Comparison of ENCODE assay signal across 24 cellular contexts in the genomic region with DNA sequence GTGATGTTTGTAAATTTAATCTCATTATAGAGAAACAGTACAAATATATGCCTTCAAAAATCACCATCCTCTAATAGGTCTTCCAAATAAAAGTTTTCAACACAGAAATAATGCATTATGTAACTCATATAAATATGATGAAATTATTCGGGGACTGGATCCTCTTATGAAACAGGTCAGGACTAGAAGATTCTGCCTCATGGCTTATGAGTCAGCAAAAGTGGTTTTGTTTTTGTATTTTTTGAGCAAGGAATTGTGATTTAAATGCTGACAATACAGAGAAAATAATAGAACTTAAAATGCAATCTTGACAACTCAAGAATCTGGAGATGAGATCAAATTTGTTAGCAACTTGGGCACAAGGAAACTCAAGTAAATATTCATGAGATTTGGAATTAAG.
A peak's percentile ranks its signal among the peaks of the same experiment; 100 is the strongest.
DNase-seq lines count a peak whose midpoint lies in the region; ATAC-seq and TF ChIP-seq lines count a peak whose summit lies in the region.
"Had no signal": no experiment of that assay in that cellular context is flagged by ENCODE, and none has a peak within 500 bp of the region (broad histone marks: within the 10 kb centered on the region; RNA-seq: fewer than 3 reads in every experiment).

No MANE protein-coding gene starts in this region.

- H3K27me3 Mint-ChIP-seq in natural killer cell (ENCODE audit: low read depth in 2 of 2) = peaks cover 0 to under 1% of the 10 kb centered on the region in 2 donors
- H3K27me3 Mint-ChIP-seq: activated naive CD8-positive, alpha-beta T cell treated with anti-CD3 and anti-CD28 coated beads, Interleukin-2, amount 10 ng/mL, durations not matched to agents 7 days and 5 days had no signal

- no peak overlapping the region for H3K4me3 ChIP-seq in AG10803 (ENCODE audit: low read length)
- no peak overlapping the region for H3K4me3 ChIP-seq in cardiac fibroblast (replicated peaks in 1 of 2; ENCODE audit: low read depth in 2 of 2, low read length in 2 of 2)
- H3K4me3 ChIP-seq: cardiac muscle cell, GM12878 had no signal

- intact Hi-C loops in natural killer cell (cut with micrococcal nuclease) = no loop called here

- no peaks in the 10 kb centered on the region for H3K9me3 Mint-ChIP-seq in natural killer cell
- H3K9me3 Mint-ChIP-seq: activated naive CD8-positive, alpha-beta T cell treated with anti-CD3 and anti-CD28 coated beads, Interleukin-2, amount 10 ng/mL, durations not matched to agents 7 days and 5 days; activated T-helper 2 cell treated with anti-CD3 and anti-CD28 coated beads, Interferon-gamma antibody, Interleukin-2, Interleukin-4, amounts not matched to agents 10 μg/mL and 5 μg/mL and 100 μg/mL, durations not matched to agents 14 hours and 24 hours and 36 hours; CD8-positive, alpha-beta T cell; stimulated activated naive B cell treated with anti-CD40 and anti-IgM and Interleukin-4, amounts not matched to agents 10 μg/mL and 1 μg/mL and 100 μg/mL, for 72 hours had no signal

- TF ChIP-seq CTCF in AG10803 (conservative IDR thresholded peaks at IDR 0.05; ENCODE audit: low read length) = no peak
- TF ChIP-seq CTCF in cardiac fibroblast (IDR thresholded peaks at IDR 0.05; ENCODE audit: low read depth, low read length) = no peak
- no peak for TF ChIP-seq CTCF in natural killer cell (IDR thresholded peaks at IDR 0.05)

- ATAC-seq in GM21390 (IDR thresholded peaks at IDR 0.05; ENCODE audit: unreplicated experiment) = no peak
- no peak for ATAC-seq in GM19023 (IDR thresholded peaks at IDR 0.05; ENCODE audit: unreplicated experiment)
- ATAC-seq in natural killer cell = no peak
- ATAC-seq: CD8-positive, alpha-beta T cell; GM12878; left colon; stimulated activated naive B cell treated with anti-CD40 and anti-IgM and Interleukin-4, amounts not matched to agents 10 μg/mL and 1 μg/mL and 100 μg/mL, for 72 hours had no signal

- H3K4me3 Mint-ChIP-seq in natural killer cell = no peak overlapping the region
- H3K4me3 Mint-ChIP-seq: activated naive CD8-positive, alpha-beta T cell treated with anti-CD3 and anti-CD28 coated beads, Interleukin-2, amount 10 ng/mL, durations not matched to agents 7 days and 5 days; CD8-positive, alpha-beta T cell; mesothelial cell of epicardium; nephron; stimulated activated naive B cell treated with anti-CD40 and anti-IgM and Interleukin-4, amounts not matched to agents 10 μg/mL and 1 μg/mL and 100 μg/mL, for 72 hours had no signal

- H3K36me3 Mint-ChIP-seq in natural killer cell = no peaks in the 10 kb centered on the region
- H3K36me3 Mint-ChIP-seq: activated naive CD8-positive, alpha-beta T cell treated with anti-CD3 and anti-CD28 coated beads, Interleukin-2, amount 10 ng/mL, durations not matched to agents 7 days and 5 days; CD8-positive, alpha-beta T cell; mesothelial cell of epicardium; stimulated activated naive B cell treated with anti-CD40 and anti-IgM and Interleukin-4, amounts not matched to agents 10 μg/mL and 1 μg/mL and 100 μg/mL, for 72 hours had no signal

- no peak overlapping the region for H3K27ac Mint-ChIP-seq in natural killer cell
- H3K27ac Mint-ChIP-seq: activated naive CD8-positive, alpha-beta T cell treated with anti-CD3 and anti-CD28 coated beads, Interleukin-2, amount 10 ng/mL, durations not matched to agents 7 days and 5 days; activated T-helper 2 cell treated with anti-CD3 and anti-CD28 coated beads, Interferon-gamma antibody, Interleukin-2, Interleukin-4, amounts not matched to agents 10 μg/mL and 5 μg/mL and 100 μg/mL, durations not matched to agents 14 hours and 24 hours and 36 hours; CD8-positive, alpha-beta T cell; mesothelial cell of epicardium; nephron; stimulated activated naive B cell treated with anti-CD40 and anti-IgM and Interleukin-4, amounts not matched to agents 10 μg/mL and 1 μg/mL and 100 μg/mL, for 72 hours had no signal

- DNase-seq in AG10803 (ENCODE audit: low read depth) (peak; percentile 34), M059J (ENCODE audit: low read depth) (peak; percentile 12), cardiac fibroblast (ENCODE audit: low read depth in 2 of 2) (peak; percentile 14 to 50), iris pigment epithelial cell (ENCODE audit: low read depth) (peak; percentile 57), natural killer cell (no peak)
- DNase-seq in stimulated activated CD4-positive, alpha-beta T cell treated with anti-CD3 and anti-CD28 coated beads, Interleukin-4, amount 100 ng/mL, for 24 hours = no peak
- DNase-seq: activated CD4-positive, alpha-beta T cell treated with anti-CD3 and anti-CD28 coated beads for 4 hours; activated naive CD8-positive, alpha-beta T cell treated with anti-CD3 and anti-CD28 coated beads, Interleukin-2, amount 10 ng/mL, durations not matched to agents 7 days and 5 days; CD8-positive, alpha-beta T cell; KBM-7; left colon; NCI-H1105; NCI-H2107; NCI-H526; SHP77; stimulated activated CD4-positive, alpha-beta T cell treated with anti-CD3 and anti-CD28 coated beads, Interleukin-1b, Interleukin-23, amount 100 ng/mL, for 48 hours; stimulated activated naive B cell treated with anti-CD40 and anti-IgM and Interleukin-4, amounts not matched to agents 10 μg/mL and 1 μg/mL and 100 μg/mL, for 72 hours had no signal

- peaks cover 0 to 8% of the 10 kb centered on the region in 2 donors for H3K4me1 Mint-ChIP-seq in natural killer cell
- H3K4me1 Mint-ChIP-seq: activated naive CD8-positive, alpha-beta T cell treated with anti-CD3 and anti-CD28 coated beads, Interleukin-2, amount 10 ng/mL, durations not matched to agents 7 days and 5 days; mesothelial cell of epicardium; nephron; stimulated activated naive B cell treated with anti-CD40 and anti-IgM and Interleukin-4, amounts not matched to agents 10 μg/mL and 1 μg/mL and 100 μg/mL, for 72 hours had no signal

Comparison
In these comparisons a context has a peak if more than half of its experiments do, and no peak if none do; other contexts are left out.
1. DNase-seq: peak in AG10803 (single experiment), M059J (single experiment), cardiac fibroblast (2 of 2) and iris pigment epithelial cell (single experiment); none in stimulated activated CD4-positive, alpha-beta T cell treated with anti-CD3 and anti-CD28 coated beads, Interleukin-4, amount 100 ng/mL, for 24 hours (single experiment) and natural killer cell (single experiment).